In genomic region chr7:66140924-66141323, GRCh38 we compare ENCODE assay signal across 8 cellular contexts. TPM values are rescaled to one million over a fixed set of nuclear protein-coding genes. Genes with fewer than 3 reads are reported as not detected.
DNase-seq lines count a peak whose midpoint lies in the region; ATAC-seq and TF ChIP-seq lines count a peak whose summit lies in the region.

No MANE protein-coding gene starts in this region.

- no peaks in the 10 kb centered on the region for H3K9me3 Mint-ChIP-seq in stimulated activated memory B cell treated with anti-CD40 and anti-IgM and Interleukin-4, amounts not matched to agents 10 μg/mL and 1 μg/mL and 100 μg/mL, for 72 hours

- DNase-seq in Right ventricle myocardium superior (peak; percentile 79), Right ventricle myocardium inferior (ENCODE audit: missing footprints) (no peak), astrocyte of the spinal cord (ENCODE audit: low read depth, low spot score) (peak; percentile 86), iPS-NIHi11 (ENCODE audit: low spot score) (peak; percentile 30), smooth muscle cell of the brain vasculature (ENCODE audit: low read depth, low spot score) (peak; percentile 56)
- no peak for DNase-seq in NK-92 treated with Interleukin-12 subunit alpha and Interleukin-12 subunit beta, amount 100 ng/mL, for 24 hours (lab: John Stamatoyannopoulos, UW)

- H3K4me3 Mint-ChIP-seq in stimulated activated memory B cell treated with anti-CD40 and anti-IgM and Interleukin-4, amounts not matched to agents 10 μg/mL and 1 μg/mL and 100 μg/mL, for 72 hours = no peak overlapping the region

- H3K36me3 Mint-ChIP-seq in stimulated activated memory B cell treated with anti-CD40 and anti-IgM and Interleukin-4, amounts not matched to agents 10 μg/mL and 1 μg/mL and 100 μg/mL, for 72 hours = peaks cover 76% of the 10 kb centered on the region

- H3K27ac Mint-ChIP-seq in stimulated activated memory B cell treated with anti-CD40 and anti-IgM and Interleukin-4, amounts not matched to agents 10 μg/mL and 1 μg/mL and 100 μg/mL, for 72 hours = no peak overlapping the region

- TF ChIP-seq CTCF in astrocyte of the spinal cord (IDR thresholded peaks at IDR 0.05; ENCODE audit: low read depth, low read length) = peak; percentile 86

- no peaks in the 10 kb centered on the region for H3K27me3 Mint-ChIP-seq in stimulated activated memory B cell treated with anti-CD40 and anti-IgM and Interleukin-4, amounts not matched to agents 10 μg/mL and 1 μg/mL and 100 μg/mL, for 72 hours

- intact Hi-C loops in Right ventricle myocardium superior (cut with DNase I) = no loop called here
- intact Hi-C loops in Right ventricle myocardium inferior (cut with DNase I) = loop anchor here (10.0 kb wide), 1 partner anchor 194 kb away; no protein-coding TSS in a partner anchor

- no peak overlapping the region for H3K4me3 ChIP-seq in astrocyte of the spinal cord (ENCODE audit: low read depth, low read length)

- in situ Hi-C loops in astrocyte of the spinal cord (cut with HindIII; ENCODE audit: low sequenced_read_pairs) = no loop called here

- no peaks in the 10 kb centered on the region for H3K4me1 Mint-ChIP-seq in stimulated activated memory B cell treated with anti-CD40 and anti-IgM and Interleukin-4, amounts not matched to agents 10 μg/mL and 1 μg/mL and 100 μg/mL, for 72 hours

- ATAC-seq in Right ventricle myocardium superior (ENCODE audit: poor library complexity) (peak; percentile 80), Right ventricle myocardium inferior (no peak), HG02970 (IDR thresholded peaks at IDR 0.05; ENCODE audit: low FRiP score, unreplicated experiment) (no peak)
- ATAC-seq in stimulated activated memory B cell treated with anti-CD40 and anti-IgM and Interleukin-4, amounts not matched to agents 10 μg/mL and 1 μg/mL and 100 μg/mL, for 72 hours = no peak

RNA-seq across cellular contexts. Expression of gene CRCP, which starts 26.3 kb away (rescaled TPM):
- total RNA-seq in Right ventricle myocardium superior (22.3 TPM), Right ventricle myocardium inferior (23.6 TPM)

Comparison
In these comparisons a context has a peak if more than half of its experiments do, and no peak if none do; other contexts are left out.
1. DNase-seq: peak in Right ventricle myocardium superior (single experiment), astrocyte of the spinal cord (single experiment), iPS-NIHi11 (single experiment) and smooth muscle cell of the brain vasculature (single experiment); none in Right ventricle myocardium inferior (single experiment) and NK-92 treated with Interleukin-12 subunit alpha and Interleukin-12 subunit beta, amount 100 ng/mL, for 24 hours (single experiment).